15 cellular contexts compared by ENCODE assay signal in genomic region chr11:125225401-125225800, GRCh38.
"Had no signal": no experiment of that assay in that cellular context is flagged by ENCODE, and none has a peak within 500 bp of the region (broad histone marks: within the 10 kb centered on the region; RNA-seq: fewer than 3 reads in every experiment).

No MANE protein-coding gene starts in this region.

- H3K27ac ChIP-seq: RWPE1, SJCRH30 had no signal

- H3K27me3 ChIP-seq: SJCRH30 had no signal

- DNase-seq: Kasumi-1, KG1, MM.1S, NCI-H1436, NCI-H187, NCI-H2029, NCI-H2081 treated with DMSO at 0.1 percent for 48 hours, NCI-H2171, NCI-H226, NCI-H510A, NCI-H524 treated with DMSO at 0.1 percent for 48 hours, NCI-H774, SHP77 had no signal

- H3K9me3 ChIP-seq: SJCRH30 had no signal

- H3K4me1 ChIP-seq: SJCRH30 had no signal

- H3K4me3 ChIP-seq: SJCRH30 had no signal
